ENCODE assay signal across 2 cellular contexts in the genomic region with DNA sequence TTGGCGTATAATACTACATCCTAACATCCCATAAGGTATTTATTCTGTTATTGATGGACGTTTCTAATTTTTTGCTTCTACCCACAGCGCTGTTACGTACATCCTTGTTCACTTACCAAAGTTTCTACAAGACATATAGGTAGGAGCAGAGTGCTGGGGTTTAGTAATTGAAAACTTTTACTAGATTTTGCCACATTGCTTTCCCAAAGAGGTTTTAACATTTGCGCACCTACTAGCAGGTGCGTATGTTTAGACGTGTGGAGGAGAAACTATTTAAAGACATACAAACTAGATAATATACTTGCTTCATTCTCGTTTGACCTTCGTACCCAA.
A peak's percentile ranks its signal among the peaks of the same experiment; 100 is the strongest.
TF ChIP-seq lines count a peak whose summit lies in the region.

No MANE protein-coding gene starts in this region.

TF ChIP-seq in HEK293, 187 proteins besides CTCF, POLR2A, EP300 and RAD21:
- no peak for TF ChIP-seq ZNF292 (tag by site-specific recombination; IDR thresholded peaks at IDR 0.05; ENCODE audit: borderline replicate concordance, low read depth)
- TF ChIP-seq ZSCAN23 (tag by site-specific recombination; IDR thresholded peaks at IDR 0.05): no peak
- no peak for TF ChIP-seq ZXDB (tag by site-specific recombination; IDR thresholded peaks at IDR 0.05)
- TF ChIP-seq ZBTB1 (tag by site-specific recombination; IDR thresholded peaks at IDR 0.05): no peak
- TF ChIP-seq ZNF560 (tag by site-specific recombination; IDR thresholded peaks at IDR 0.05; ENCODE audit: borderline replicate concordance): no peak
- TF ChIP-seq ZNF354C (tag by site-specific recombination; IDR thresholded peaks at IDR 0.05; ENCODE audit: borderline replicate concordance, low read depth): no peak
- no peak for TF ChIP-seq ZNF521 (tag by site-specific recombination; IDR thresholded peaks at IDR 0.05)
- no peak for TF ChIP-seq TCF7L2 (IDR thresholded peaks at IDR 0.05; ENCODE audit: borderline replicate concordance, low read depth, low read length)
- TF ChIP-seq ZNF274 (IDR thresholded peaks at IDR 0.05; ENCODE audit: low read length): no peak
- no peak for TF ChIP-seq ZNF274 (tag by site-specific recombination; IDR thresholded peaks at IDR 0.05; ENCODE audit: borderline replicate concordance)
- no peak for TF ChIP-seq ZNF600 (tag by site-specific recombination; IDR thresholded peaks at IDR 0.05)
- TF ChIP-seq ZNF544 (tag by site-specific recombination; IDR thresholded peaks at IDR 0.05): no peak
- TF ChIP-seq ZNF391 (tag by site-specific recombination; IDR thresholded peaks at IDR 0.05; ENCODE audit: borderline replicate concordance, low read depth): no peak
- TF ChIP-seq ZNF214 (tag by site-specific recombination; IDR thresholded peaks at IDR 0.05; ENCODE audit: borderline replicate concordance): no peak
- no peak for TF ChIP-seq ZNF596 (tag by site-specific recombination; IDR thresholded peaks at IDR 0.05)
- no peak for TF ChIP-seq ZNF610 (tag by site-specific recombination; IDR thresholded peaks at IDR 0.05; ENCODE audit: borderline replicate concordance)
- TF ChIP-seq ZNF324 (tag by site-specific recombination; IDR thresholded peaks at IDR 0.05): no peak
- TF ChIP-seq, protein P1, sequence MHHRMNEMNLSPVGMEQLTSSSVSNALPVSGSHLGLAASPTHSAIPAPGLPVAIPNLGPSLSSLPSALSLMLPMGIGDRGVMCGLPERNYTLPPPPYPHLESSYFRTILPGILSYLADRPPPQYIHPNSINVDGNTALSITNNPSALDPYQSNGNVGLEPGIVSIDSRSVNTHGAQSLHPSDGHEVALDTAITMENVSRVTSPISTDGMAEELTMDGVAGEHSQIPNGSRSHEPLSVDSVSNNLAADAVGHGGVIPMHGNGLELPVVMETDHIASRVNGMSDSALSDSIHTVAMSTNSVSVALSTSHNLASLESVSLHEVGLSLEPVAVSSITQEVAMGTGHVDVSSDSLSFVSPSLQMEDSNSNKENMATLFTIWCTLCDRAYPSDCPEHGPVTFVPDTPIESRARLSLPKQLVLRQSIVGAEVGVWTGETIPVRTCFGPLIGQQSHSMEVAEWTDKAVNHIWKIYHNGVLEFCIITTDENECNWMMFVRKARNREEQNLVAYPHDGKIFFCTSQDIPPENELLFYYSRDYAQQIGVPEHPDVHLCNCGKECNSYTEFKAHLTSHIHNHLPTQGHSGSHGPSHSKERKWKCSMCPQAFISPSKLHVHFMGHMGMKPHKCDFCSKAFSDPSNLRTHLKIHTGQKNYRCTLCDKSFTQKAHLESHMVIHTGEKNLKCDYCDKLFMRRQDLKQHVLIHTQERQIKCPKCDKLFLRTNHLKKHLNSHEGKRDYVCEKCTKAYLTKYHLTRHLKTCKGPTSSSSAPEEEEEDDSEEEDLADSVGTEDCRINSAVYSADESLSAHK (tag by site-specific recombination; IDR thresholded peaks at IDR 0.05): no peak
- no peak for TF ChIP-seq ZNF501 (tag by site-specific recombination; IDR thresholded peaks at IDR 0.05)
- TF ChIP-seq ZNF664 (tag by site-specific recombination; IDR thresholded peaks at IDR 0.05): no peak
- TF ChIP-seq ZNF202 (tag by site-specific recombination; IDR thresholded peaks at IDR 0.05; ENCODE audit: borderline replicate concordance): no peak

TF ChIP-seq in HepG2, 621 proteins besides CTCF, POLR2A, EP300 and RAD21:
- TF ChIP-seq SAFB2 (CRISPR knock-in tag; IDR thresholded peaks at IDR 0.05; ENCODE audit: borderline replicate concordance, low read depth) (no peak), KDM5A (IDR thresholded peaks at IDR 0.05; ENCODE audit: borderline replicate concordance, low read length) (0 out of 2 replicates have a peak, but pooled peaks have one; percentile 66), KLF12 (CRISPR knock-in tag; IDR thresholded peaks at IDR 0.05; ENCODE audit: borderline replicate concordance) (peak; percentile 5; the same call in 1 of the 2 replicates), NFE2 (CRISPR knock-in tag; IDR thresholded peaks at IDR 0.05) (no peak), ZNF781 (CRISPR knock-in tag; IDR thresholded peaks at IDR 0.05; ENCODE audit: borderline replicate concordance, not compliant biosample characterization) (no peak), ZNF264 (CRISPR knock-in tag; IDR thresholded peaks at IDR 0.05) (no peak), BHLHE40 (IDR thresholded peaks at IDR 0.05; ENCODE audit: low read length) (no peak), MTA3 (CRISPR knock-in tag; IDR thresholded peaks at IDR 0.05) (no peak), NR2F1 (CRISPR knock-in tag; IDR thresholded peaks at IDR 0.05) (0 out of 4 replicates have a peak, but pooled peaks of 1 of the 2 experiments have one; percentile 7), ZNF333 (CRISPR knock-in tag; IDR thresholded peaks at IDR 0.05; ENCODE audit: borderline replicate concordance) (no peak)
- TF ChIP-seq, protein P2, sequence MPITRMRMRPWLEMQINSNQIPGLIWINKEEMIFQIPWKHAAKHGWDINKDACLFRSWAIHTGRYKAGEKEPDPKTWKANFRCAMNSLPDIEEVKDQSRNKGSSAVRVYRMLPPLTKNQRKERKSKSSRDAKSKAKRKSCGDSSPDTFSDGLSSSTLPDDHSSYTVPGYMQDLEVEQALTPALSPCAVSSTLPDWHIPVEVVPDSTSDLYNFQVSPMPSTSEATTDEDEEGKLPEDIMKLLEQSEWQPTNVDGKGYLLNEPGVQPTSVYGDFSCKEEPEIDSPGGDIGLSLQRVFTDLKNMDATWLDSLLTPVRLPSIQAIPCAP (CRISPR knock-in tag; IDR thresholded peaks at IDR 0.05; ENCODE audit: low read depth): no peak
- TF ChIP-seq, protein P3, sequence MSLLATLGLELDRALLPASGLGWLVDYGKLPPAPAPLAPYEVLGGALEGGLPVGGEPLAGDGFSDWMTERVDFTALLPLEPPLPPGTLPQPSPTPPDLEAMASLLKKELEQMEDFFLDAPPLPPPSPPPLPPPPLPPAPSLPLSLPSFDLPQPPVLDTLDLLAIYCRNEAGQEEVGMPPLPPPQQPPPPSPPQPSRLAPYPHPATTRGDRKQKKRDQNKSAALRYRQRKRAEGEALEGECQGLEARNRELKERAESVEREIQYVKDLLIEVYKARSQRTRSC (CRISPR knock-in tag; IDR thresholded peaks at IDR 0.05; ENCODE audit: low read depth): no peak
- TF ChIP-seq, protein P4, sequence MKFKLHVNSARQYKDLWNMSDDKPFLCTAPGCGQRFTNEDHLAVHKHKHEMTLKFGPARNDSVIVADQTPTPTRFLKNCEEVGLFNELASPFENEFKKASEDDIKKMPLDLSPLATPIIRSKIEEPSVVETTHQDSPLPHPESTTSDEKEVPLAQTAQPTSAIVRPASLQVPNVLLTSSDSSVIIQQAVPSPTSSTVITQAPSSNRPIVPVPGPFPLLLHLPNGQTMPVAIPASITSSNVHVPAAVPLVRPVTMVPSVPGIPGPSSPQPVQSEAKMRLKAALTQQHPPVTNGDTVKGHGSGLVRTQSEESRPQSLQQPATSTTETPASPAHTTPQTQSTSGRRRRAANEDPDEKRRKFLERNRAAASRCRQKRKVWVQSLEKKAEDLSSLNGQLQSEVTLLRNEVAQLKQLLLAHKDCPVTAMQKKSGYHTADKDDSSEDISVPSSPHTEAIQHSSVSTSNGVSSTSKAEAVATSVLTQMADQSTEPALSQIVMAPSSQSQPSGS (CRISPR knock-in tag; IDR thresholded peaks at IDR 0.05): no peak
- TF ChIP-seq, protein P5, sequence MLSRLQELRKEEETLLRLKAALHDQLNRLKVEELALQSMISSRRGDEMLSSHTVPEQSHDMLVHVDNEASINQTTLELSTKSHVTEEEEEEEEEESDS (CRISPR knock-in tag; IDR thresholded peaks at IDR 0.05; ENCODE audit: borderline replicate concordance): no peak
